Comparison of ENCODE assay signal across 16 cellular contexts in the genomic region with DNA sequence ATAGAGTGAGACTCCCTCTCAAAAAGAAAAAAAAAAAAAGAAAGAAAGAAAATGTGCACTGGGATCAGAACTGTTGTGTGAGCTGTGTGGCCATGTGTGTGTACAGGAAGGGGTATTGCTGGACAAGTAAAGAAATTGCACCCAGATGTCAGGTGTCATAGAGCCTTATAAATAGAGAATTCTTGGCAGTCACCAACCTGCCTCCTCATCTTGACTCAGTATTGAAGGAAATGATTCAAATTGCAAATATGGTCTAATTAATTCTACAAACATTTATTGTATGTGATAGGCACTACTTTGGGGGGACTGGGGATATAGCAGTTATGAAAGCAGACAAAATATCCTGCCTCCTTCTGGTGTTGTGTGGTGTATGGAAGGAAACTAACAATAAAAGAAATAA.
DNase-seq lines count a peak whose midpoint lies in the region; FAIRE-seq and TF ChIP-seq lines count a peak whose summit lies in the region.
"Had no signal": no experiment of that assay in that cellular context is flagged by ENCODE, and none has a peak within 500 bp of the region (broad histone marks: within the 10 kb centered on the region; RNA-seq: fewer than 3 reads in every experiment).

No MANE protein-coding gene starts in this region.

- H3K4me3 ChIP-seq in bronchial epithelial cell (ENCODE audit: low read depth, low read length): no peak overlapping the region
- H3K4me3 ChIP-seq: BLaER1 treated with 17β-estradiol and CSF1 and Interleukin-3, amounts not matched to agents 10 nM and 100 nM had no signal

- peaks cover 5% of the 10 kb centered on the region for H3K27me3 Mint-ChIP-seq in chondrocyte (ENCODE audit: low read depth)

- TF ChIP-seq CTCF in bronchial epithelial cell (IDR thresholded peaks at IDR 0.05; ENCODE audit: insufficient read depth, low read length, severe bottlenecking) (no peak), chondrocyte (IDR thresholded peaks at IDR 0.05) (no peak)

- DNase-seq in EL (peak; percentile 16), M059J (ENCODE audit: low read depth) (peak; percentile 26), bronchial epithelial cell (ENCODE audit: low read depth) (peak; percentile 60), iris pigment epithelial cell (ENCODE audit: low read depth) (peak; percentile 5), chondrocyte (ENCODE audit: low spot score) (no peak), NCI-H82 treated with DMSO at 0.1 percent for 48 hours (lab: John Stamatoyannopoulos, UW; ENCODE audit: unreplicated experiment) (no peak), head of caudate nucleus (no peak)
- DNase-seq: DMS 273 treated with DMSO at 0.1 percent for 48 hours, KG1, MM.1S, NCI-H1105, NCI-H187, NCI-H2171 treated with DMSO at 0.1 percent for 48 hours, NCI-H774, SHP77 treated with DMSO at 0.1 percent for 48 hours had no signal

- no peak for FAIRE-seq in bronchial epithelial cell (lab: Jason Lieb, UNC)

- no peaks in the 10 kb centered on the region for H3K36me3 ChIP-seq in bronchial epithelial cell (ENCODE audit: control insufficient read depth, insufficient read depth, low read length)
- H3K36me3 ChIP-seq: BLaER1 treated with 17β-estradiol and CSF1 and Interleukin-3, amounts not matched to agents 10 nM and 100 nM had no signal

- intact Hi-C loops in head of caudate nucleus (cut with DNase I): no loop called here

- H3K27me3 ChIP-seq in bronchial epithelial cell (ENCODE audit: control insufficient read depth, insufficient read depth, low read length): no peaks in the 10 kb centered on the region
- H3K27me3 ChIP-seq: BLaER1 treated with 17β-estradiol and CSF1 and Interleukin-3, amounts not matched to agents 10 nM and 100 nM had no signal

- no peak overlapping the region for H3K27ac Mint-ChIP-seq in chondrocyte (ENCODE audit: unreplicated experiment)

- no peaks in the 10 kb centered on the region for H3K36me3 Mint-ChIP-seq in chondrocyte (ENCODE audit: low read depth)

- H3K9me3 Mint-ChIP-seq in chondrocyte (ENCODE audit: low read depth): no peaks in the 10 kb centered on the region

- H3K4me1 Mint-ChIP-seq in chondrocyte (ENCODE audit: low read depth): no peaks in the 10 kb centered on the region

- no peak overlapping the region for H3K4me3 Mint-ChIP-seq in chondrocyte (ENCODE audit: unreplicated experiment)

Comparison
In these comparisons a context has a peak if more than half of its experiments do, and no peak if none do; other contexts are left out.
1. DNase-seq: peak in EL (single experiment), M059J (single experiment), bronchial epithelial cell (single experiment) and iris pigment epithelial cell (single experiment); none in chondrocyte (single experiment), NCI-H82 treated with DMSO at 0.1 percent for 48 hours (single experiment) and head of caudate nucleus (0 of 42).